ENCODE assay signal across 17 cellular contexts in genomic region chr7:55223023-55223422, GRCh38.
DNase-seq lines count a peak whose midpoint lies in the region; ATAC-seq and TF ChIP-seq lines count a peak whose summit lies in the region.
"Had no signal": no experiment of that assay in that cellular context is flagged by ENCODE, and none has a peak within 500 bp of the region (broad histone marks: within the 10 kb centered on the region; RNA-seq: fewer than 3 reads in every experiment).

No MANE protein-coding gene starts in this region.

- TF ChIP-seq EP300 in SK-N-SH (IDR thresholded peaks at IDR 0.05; ENCODE audit: borderline replicate concordance in 1 of 2, low read depth in 1 of 2, low read length in 1 of 2) = no peak

- H3K4me1 ChIP-seq in SK-N-SH (ENCODE audit: control insufficient read depth in 1 of 2, insufficient read depth in 2 of 2, low read depth in 1 of 2, low read length in 1 of 2) = no peaks in the 10 kb centered on the region; a peak in 1 of 4 replicates
- no peaks in the 10 kb centered on the region for H3K4me1 ChIP-seq in vagina
- H3K4me1 ChIP-seq in left lung = no peaks in the 10 kb centered on the region

- H3K27ac ChIP-seq in SK-N-SH (ENCODE audit: low read depth in 2 of 2, low read length in 1 of 2) (no peak overlapping the region), vagina (no peak overlapping the region), left lung (no peak overlapping the region)
- H3K27ac ChIP-seq: BLaER1 treated with 17β-estradiol and CSF1 and Interleukin-3, amounts not matched to agents 10 nM and 100 nM had no signal

- H3K27me3 ChIP-seq in SK-N-SH (ENCODE audit: insufficient read depth) (no peaks in the 10 kb centered on the region), vagina (no peaks in the 10 kb centered on the region), left lung (no peaks in the 10 kb centered on the region)
- H3K27me3 ChIP-seq: BLaER1 treated with 17β-estradiol and CSF1 and Interleukin-3, amounts not matched to agents 10 nM and 100 nM had no signal

- no peak for TF ChIP-seq POLR2A in vagina (IDR thresholded peaks at IDR 0.05)

- WGBS in SK-N-SH (ENCODE audit: low lambda C conversion rate) = 94% methylated on average over 9 of the region's 9 CpGs

- ATAC-seq in SK-N-SH treated with all-trans-retinoic acid at 6 μM for 48 hours (peak; percentile 39), HG03469 (IDR thresholded peaks at IDR 0.05; ENCODE audit: unreplicated experiment) (no peak), left lung (no peak)

- no peak overlapping the region for H3K9ac ChIP-seq in SK-N-SH
- H3K9ac ChIP-seq: BLaER1 treated with 17β-estradiol and CSF1 and Interleukin-3, amounts not matched to agents 10 nM and 100 nM had no signal

- no peaks in the 10 kb centered on the region for H3K36me3 ChIP-seq in SK-N-SH (replicated peaks in 1 of 2; ENCODE audit: control insufficient read depth in 1 of 2, insufficient read depth in 2 of 2, low read length in 1 of 2)
- no peaks in the 10 kb centered on the region for H3K36me3 ChIP-seq in vagina
- H3K36me3 ChIP-seq in left lung = no peaks in the 10 kb centered on the region
- H3K36me3 ChIP-seq: BLaER1 treated with 17β-estradiol and CSF1 and Interleukin-3, amounts not matched to agents 10 nM and 100 nM had no signal

- H3K4me3 ChIP-seq in SK-N-SH (ENCODE audit: low read depth in 2 of 2, low read length in 1 of 2) (no peak overlapping the region), vagina (no peak overlapping the region), left lung (no peak overlapping the region)
- H3K4me3 ChIP-seq: BLaER1 treated with 17β-estradiol and CSF1 and Interleukin-3, amounts not matched to agents 10 nM and 100 nM had no signal

- no peak overlapping the region for H3K4me2 ChIP-seq in SK-N-SH

- intact Hi-C loops in vagina (cut with DNase I) (no loop called here), left lung (cut with DNase I) (no loop called here)

- DNase-seq in SK-N-SH (no peak), RPMI8226 (peak; percentile 23), kidney tubule cell (ENCODE audit: low spot score) (peak; percentile 66), vagina (ENCODE audit: extremely low spot score in 2 of 2) (peak; percentile 40 to 65), HK-2 (ENCODE audit: unreplicated experiment) (no peak), left lung (no peak)
- DNase-seq: 8988T; ACHN; CD4-positive, CD25-positive, alpha-beta regulatory T cell; DMS 273 treated with DMSO at 0.1 percent for 48 hours; DND-41; GDM1; GOT3; H9 had no signal

- no peaks in the 10 kb centered on the region for H4K20me1 ChIP-seq in SK-N-SH (ENCODE audit: insufficient read depth)
- H4K20me1 ChIP-seq: BLaER1 treated with 17β-estradiol and CSF1 and Interleukin-3, amounts not matched to agents 10 nM and 100 nM had no signal

- H3K9me3 ChIP-seq in SK-N-SH = 0 out of 2 replicates have a peak, but pooled peaks cover 4% of the 10 kb centered on the region
- H3K9me3 ChIP-seq in vagina = no peaks in the 10 kb centered on the region
- peaks cover 0 to 2% of the 10 kb centered on the region in 2 donors for H3K9me3 ChIP-seq in left lung

- TF ChIP-seq CTCF in SK-N-SH (IDR thresholded peaks at IDR 0.05) (no peak), vagina (IDR thresholded peaks at IDR 0.05) (no peak), left lung (IDR thresholded peaks at IDR 0.05) (no peak)

- CTCF ChIA-PET in SK-N-SH (lab: Yijun Ruan, JAX) = interaction anchor here (1.0 to 2.0 kb wide), 3 partner anchors 10 to 32 kb away, joined by 3 to 20 read pairs (median 9); no protein-coding TSS in a partner anchor

- no peak overlapping the region for H2AFZ ChIP-seq in SK-N-SH (ENCODE audit: low read depth)

- peaks cover 4% of the 10 kb centered on the region for H3F3A ChIP-seq in SK-N-SH (replicated peaks; ENCODE audit: insufficient read depth)

- POLR2A ChIA-PET in SK-N-SH (lab: Yijun Ruan, JAX) = no interaction called here

- no peak for TF ChIP-seq RAD21 in SK-N-SH (IDR thresholded peaks at IDR 0.05; ENCODE audit: low read length)

- no peaks in the 10 kb centered on the region for H3K79me2 ChIP-seq in SK-N-SH (ENCODE audit: insufficient read depth)

- no peaks in the 10 kb centered on the region for H3K9me2 ChIP-seq in SK-N-SH

TF ChIP-seq in SK-N-SH treated with all-trans-retinoic acid at 6 μM for 48 hours, 23 proteins besides CTCF, POLR2A, EP300 and RAD21:
- no peak for TF ChIP-seq GLIS3 (CRISPR knock-in tag; IDR thresholded peaks at IDR 0.05)
- no peak for TF ChIP-seq PATZ1 (CRISPR knock-in tag; IDR thresholded peaks at IDR 0.05; ENCODE audit: borderline replicate concordance)

TF ChIP-seq in SK-N-SH, 30 proteins besides CTCF, POLR2A, EP300 and RAD21 (continues in another document):
- TF ChIP-seq JUND (IDR thresholded peaks at IDR 0.05) = no peak
- no peak for TF ChIP-seq TAF1 (IDR thresholded peaks at IDR 0.05; ENCODE audit: borderline replicate concordance, low read depth, low read length)
- TF ChIP-seq SIN3A (IDR thresholded peaks at IDR 0.05; ENCODE audit: borderline replicate concordance, low read depth, low read length) = no peak
- no peak for TF ChIP-seq USF2 (IDR thresholded peaks at IDR 0.05; ENCODE audit: borderline replicate concordance, low read depth, low read length)
- TF ChIP-seq RXRA (IDR thresholded peaks at IDR 0.05; ENCODE audit: borderline replicate concordance, low read depth) = no peak
- no peak for TF ChIP-seq SMC3 (IDR thresholded peaks at IDR 0.05; ENCODE audit: low read depth, low read length)
- TF ChIP-seq GABPA (IDR thresholded peaks at IDR 0.05; ENCODE audit: low read depth) = no peak
- TF ChIP-seq PBX3 (IDR thresholded peaks at IDR 0.05) = no peak
- no peak for TF ChIP-seq RFX5 (IDR thresholded peaks at IDR 0.05; ENCODE audit: low read length)
- no peak for TF ChIP-seq USF1 (IDR thresholded peaks at IDR 0.05; ENCODE audit: borderline replicate concordance, low read depth)
- TF ChIP-seq TEAD4 (IDR thresholded peaks at IDR 0.05; ENCODE audit: borderline replicate concordance, insufficient read depth) = no peak
- TF ChIP-seq REST (IDR thresholded peaks at IDR 0.05; ENCODE audit: low read depth, low read length) = no peak
- TF ChIP-seq RCOR1 (IDR thresholded peaks at IDR 0.05; ENCODE audit: low read length) = no peak
- no peak for TF ChIP-seq ELF1 (IDR thresholded peaks at IDR 0.05)
- no peak for TF ChIP-seq FOXJ3 (CRISPR knock-in tag; IDR thresholded peaks at IDR 0.05)
- no peak for TF ChIP-seq EZH2phosphoT487 (IDR thresholded peaks at IDR 0.05; ENCODE audit: borderline replicate concordance, low read depth)

Comparison
In these comparisons a context has a peak if more than half of its experiments do, and no peak if none do; other contexts are left out.
1. DNase-seq: peak in RPMI8226 (single experiment), kidney tubule cell (single experiment) and vagina (2 of 2); none in SK-N-SH (single experiment), HK-2 (single experiment) and left lung (0 of 2).